ENCODE assay signal across 8 cellular contexts in genomic region chr1:107140703-107141490, GRCh38. TPM values are rescaled to one million over a fixed set of nuclear protein-coding genes. Genes with fewer than 3 reads are reported as not detected.
DNase-seq lines count a peak whose midpoint lies in the region; ATAC-seq lines count a peak whose summit lies in the region.

NTNG1 (plus strand) TSS chr1:107141039.

- H3K4me1 Mint-ChIP-seq in activated naive CD4-positive, alpha-beta T cell treated with anti-CD3 and anti-CD28 coated beads, Interleukin-2, amount 50 U/mL, for 24 hours, result peaks cover 26% of the 10 kb centered on the region

- DNase-seq in ACHN (peak; percentile 18), Karpas-422 (no peak), left ventricle myocardium superior (peak; percentile 23), putamen (ENCODE audit: low spot score) (peak; percentile 9), GOT3 (lab: John Stamatoyannopoulos, UW) (no peak)

- H3K4me2 ChIP-seq in Karpas-422 (ENCODE audit: low read depth, low read length, poor library complexity, severe bottlenecking), result peak within 1 kb of the TSS; percentile 29

- in situ Hi-C loops in ACHN (cut with HindIII; ENCODE audit: low pct_ligation_motif_present, low pct_unique_long_range_greater_than_20kb, low sequenced_read_pairs), result no loop called here

- no peaks in the 10 kb centered on the region for H3K27me3 ChIP-seq in Karpas-422 (ENCODE audit: low read length)

- no peaks in the 10 kb centered on the region for H3K36me3 ChIP-seq in Karpas-422 (ENCODE audit: insufficient read depth, low read length)

- H3K4me3 Mint-ChIP-seq in activated naive CD4-positive, alpha-beta T cell treated with anti-CD3 and anti-CD28 coated beads, Interleukin-2, amount 50 U/mL, for 24 hours, result peak within 1 kb of the TSS; percentile 88

- intact Hi-C loops in left ventricle myocardium superior (cut with micrococcal nuclease), result no loop called here

- H4K20me1 ChIP-seq in Karpas-422 (ENCODE audit: insufficient read depth, low read depth, low read length), result no peaks in the 10 kb centered on the region

- H3K27ac Mint-ChIP-seq in activated naive CD4-positive, alpha-beta T cell treated with anti-CD3 and anti-CD28 coated beads, Interleukin-2, amount 50 U/mL, for 24 hours, result no peak within 1 kb of the TSS

- no peak within 1 kb of the TSS for H3K9ac ChIP-seq in Karpas-422 (ENCODE audit: low read length)

- no peak within 1 kb of the TSS for H3K27ac ChIP-seq in Karpas-422 (ENCODE audit: low read length)

- H3K9me3 ChIP-seq in Karpas-422 (ENCODE audit: low read length), result no peaks in the 10 kb centered on the region

- H2AFZ ChIP-seq in Karpas-422 (ENCODE audit: low read length), result no peak within 1 kb of the TSS; the same call in 1 of the 2 replicates

- H3K4me1 ChIP-seq in Karpas-422 (ENCODE audit: low read length), result peaks cover 4% of the 10 kb centered on the region; the same call in 1 of the 2 replicates

- H3K79me2 ChIP-seq in Karpas-422 (ENCODE audit: low read length), result no peaks in the 10 kb centered on the region

- H3K9me2 ChIP-seq in Karpas-422 (replicated peaks; ENCODE audit: insufficient read depth, low read length), result no peaks in the 10 kb centered on the region

- H3K4me3 ChIP-seq in Karpas-422 (ENCODE audit: low read length), result no peak within 1 kb of the TSS

- H3K9me3 Mint-ChIP-seq in activated naive CD4-positive, alpha-beta T cell treated with anti-CD3 and anti-CD28 coated beads, Interleukin-2, amount 50 U/mL, for 24 hours, result no peaks in the 10 kb centered on the region

- ATAC-seq in GM18909 (IDR thresholded peaks at IDR 0.05; ENCODE audit: poor library complexity, unreplicated experiment), result peak; percentile 49
- peak; percentile 53 for ATAC-seq in left ventricle myocardium superior
- no peak for ATAC-seq in HG02571 (IDR thresholded peaks at IDR 0.05; ENCODE audit: unreplicated experiment)

- H3K36me3 Mint-ChIP-seq in activated naive CD4-positive, alpha-beta T cell treated with anti-CD3 and anti-CD28 coated beads, Interleukin-2, amount 50 U/mL, for 24 hours, result no peaks in the 10 kb centered on the region

- H3K27me3 Mint-ChIP-seq in activated naive CD4-positive, alpha-beta T cell treated with anti-CD3 and anti-CD28 coated beads, Interleukin-2, amount 50 U/mL, for 24 hours, result peaks cover 51% of the 10 kb centered on the region

RNA-seq across cellular contexts. Expression of gene NTNG1, which starts in this region (rescaled TPM):
- total RNA-seq in Karpas-422 (2014; rRNA removed; shearing (Covaris generic); ENCODE audit: low replicate concordance), result not detected in 2 replicates
- 0.57 TPM for total RNA-seq in left ventricle myocardium superior

Comparison
In these comparisons a context has a peak if more than half of its experiments do, and no peak if none do; other contexts are left out.
1. Peak in DNase-seq and ATAC-seq in left ventricle myocardium superior; RNA of the gene not detected or under 1 TPM.
2. DNase-seq: peak in ACHN (single experiment) and putamen (single experiment); none in Karpas-422 (single experiment) and GOT3 (single experiment).